ENCODE assay signal across 8 cellular contexts in genomic region chr9:136847065-136847826, GRCh38. TPM values are rescaled to one million over a fixed set of nuclear protein-coding genes. Genes with fewer than 3 reads are reported as not detected.
DNase-seq lines count a peak whose midpoint lies in the region; ATAC-seq lines count a peak whose summit lies in the region.

No MANE protein-coding gene starts in this region.

- 20 to 21% methylated on average over 36 to 40 of the region's 78 CpGs for WGBS in mesodermal cell (ENCODE audit: insufficient coverage in 2 of 2), 2 experiments
- WGBS in aorta, 2 donors = 4 to 10% methylated on average over 46 to 78 of the region's 78 CpGs

- H3K9me3 ChIP-seq in SJCRH30 (replicated peaks) (no peaks in the 10 kb centered on the region), mesodermal cell (ENCODE audit: control insufficient read depth, low read length) (peaks cover 6% of the 10 kb centered on the region), aorta (ENCODE audit: control insufficient read depth, low read length) (no peaks in the 10 kb centered on the region)

- peak; percentile 78 for DNase-seq in Right ventricle myocardium inferior (ENCODE audit: missing footprints)
- DNase-seq in cardiac septum (ENCODE audit: low spot score) = no peak
- no peak for DNase-seq in SJCRH30
- DNase-seq in ecto neural progenitor cell (ENCODE audit: low spot score) = peak; percentile 87
- DNase-seq in aorta = peak in 1 of 2 donors; percentile 80
- no peak for DNase-seq in cerebellum (ENCODE audit: low spot score)

- H3K27ac ChIP-seq in SJCRH30 (no peak overlapping the region), mesodermal cell (ENCODE audit: low read depth, low read length, severe bottlenecking) (peak overlapping the region; percentile 86), aorta (ENCODE audit: low read depth in 1 of 2, low read length in 2 of 2) (no peak overlapping the region)

- intact Hi-C loops in Right ventricle myocardium inferior (cut with DNase I) = loop anchor here (5.0 kb wide), 1 partner anchor 55 kb away; no protein-coding TSS in a partner anchor
- intact Hi-C loops in cardiac septum (cut with DNase I) = loop anchor here (2.0 to 5.0 kb wide), 2 partner anchors 40 to 55 kb away; partner anchors contain the start of genes TMEM141 and TRAF2
- intact Hi-C loops in aorta (cut with DNase I) = loop anchor here in 1 of 2 donors (5.0 to 10.0 kb wide), 2 partner anchors 40 to 148 kb away; partner anchors contain the start of genes CLIC3, PAXX and TRAF2

- H3K4me3 ChIP-seq in SJCRH30 (peak overlapping the region; percentile 69), mesodermal cell (ENCODE audit: extremely low read depth, insufficient read depth, low read length, poor library complexity, severe bottlenecking) (peak overlapping the region; percentile 81), aorta (ENCODE audit: low read length in 2 of 2) (peak overlapping the region; percentile 52 to 80)

- H3K36me3 ChIP-seq in SJCRH30 (no peaks in the 10 kb centered on the region), mesodermal cell (ENCODE audit: control insufficient read depth, insufficient read depth, low read length) (peaks cover 27% of the 10 kb centered on the region), aorta (ENCODE audit: control insufficient read depth in 1 of 2, insufficient read depth in 2 of 2, low read length in 1 of 2) (no peaks in the 10 kb centered on the region)

- H3K4me1 ChIP-seq in SJCRH30 = peaks cover 6% of the 10 kb centered on the region
- H3K4me1 ChIP-seq in mesodermal cell (ENCODE audit: control insufficient read depth, insufficient read depth, low read length, poor library complexity, severe bottlenecking) = peaks cover 14% of the 10 kb centered on the region
- H3K4me1 ChIP-seq in aorta (ENCODE audit: control insufficient read depth in 1 of 2, insufficient read depth in 2 of 2, low read length in 2 of 2) = no peaks in the 10 kb centered on the region

- ATAC-seq in Right ventricle myocardium inferior (peak; percentile 31), aorta (ENCODE audit: low FRiP score) (peak; percentile 3), HG02642 (IDR thresholded peaks at IDR 0.05; ENCODE audit: poor library complexity, unreplicated experiment) (no peak)

- no peaks in the 10 kb centered on the region for H3K27me3 ChIP-seq in SJCRH30
- no peaks in the 10 kb centered on the region for H3K27me3 ChIP-seq in aorta (ENCODE audit: control insufficient read depth in 1 of 2, insufficient read depth in 2 of 2, low read length in 1 of 2)

RNA-seq across cellular contexts. Expression of gene PHPT1, which starts 2.0 kb away (rescaled TPM):
- 358 TPM for total RNA-seq in Right ventricle myocardium inferior
- 296 TPM for total RNA-seq in cardiac septum
- total RNA-seq in SJCRH30 (2014; rRNA removed; shearing (Covaris generic)) = 79.9 and 109 TPM in 2 replicates
- 189 TPM for polyA plus RNA-seq in mesodermal cell (2013, experiment 1 of 2)
- polyA plus RNA-seq in mesodermal cell (2013, experiment 2 of 2) = 175 TPM
- 10 to 100 TPM; 65.6 to 84.1 TPM for total RNA-seq in aorta
- 100 to 1,000 TPM; 129 to 165 TPM for polyA plus RNA-seq in aorta
- 42.1 TPM for total RNA-seq in cerebellum

RNA-seq across cellular contexts. Expression of gene MAMDC4, which starts 4.9 kb away (rescaled TPM):
- total RNA-seq in Right ventricle myocardium inferior = 12.8 TPM
- 11.0 TPM for total RNA-seq in cardiac septum
- total RNA-seq in SJCRH30 (2014; rRNA removed; shearing (Covaris generic)) = 1.9 and 4.4 TPM in 2 replicates
- 10.9 TPM for polyA plus RNA-seq in mesodermal cell (2013, experiment 1 of 2)
- 9.7 TPM for polyA plus RNA-seq in mesodermal cell (2013, experiment 2 of 2)
- total RNA-seq in aorta = 1 to 10 TPM; 2.4 to 5.0 TPM
- 10 to 100 TPM in 1 of 2 donors, 1 to 10 TPM in 1; 2.6 to 19.0 TPM for polyA plus RNA-seq in aorta
- total RNA-seq in cerebellum = 6.0 TPM

RNA-seq across cellular contexts. Expression of gene AJM1, which starts 5.0 kb away (rescaled TPM):
- total RNA-seq in Right ventricle myocardium inferior (8.6 TPM), cardiac septum (8.6 TPM), aorta (1 to 10 TPM; 6.1 to 6.2 TPM), cerebellum (1.8 TPM)
- 0.35 and 0.77 TPM in 2 replicates for total RNA-seq in SJCRH30 (2014; rRNA removed; shearing (Covaris generic))
- 4.0 TPM for polyA plus RNA-seq in mesodermal cell (2013, experiment 1 of 2)
- polyA plus RNA-seq in mesodermal cell (2013, experiment 2 of 2) = 3.3 TPM
- 10 to 100 TPM in 1 of 2 donors, under 1 TPM in 1; 0.63 to 26.9 TPM for polyA plus RNA-seq in aorta

RNA-seq across cellular contexts. Expression of gene EDF1, which starts 18.9 kb away (rescaled TPM):
- total RNA-seq in Right ventricle myocardium inferior (358 TPM), cardiac septum (293 TPM), aorta (100 to 1,000 TPM; 193 to 223 TPM), cerebellum (83.1 TPM)
- 410 and 447 TPM in 2 replicates for total RNA-seq in SJCRH30 (2014; rRNA removed; shearing (Covaris generic))
- polyA plus RNA-seq in mesodermal cell (2013, experiment 1 of 2) = 264 TPM
- 220 TPM for polyA plus RNA-seq in mesodermal cell (2013, experiment 2 of 2)
- polyA plus RNA-seq in aorta = 100 to 1,000 TPM; 421 to 505 TPM

RNA-seq across cellular contexts. Expression of gene TRAF2, which starts 39.1 kb away (rescaled TPM):
- 12.6 TPM for total RNA-seq in Right ventricle myocardium inferior
- 10.2 TPM for total RNA-seq in cardiac septum
- total RNA-seq in SJCRH30 (2014; rRNA removed; shearing (Covaris generic)) = 19.5 and 23.6 TPM in 2 replicates
- 22.6 TPM for polyA plus RNA-seq in mesodermal cell (2013, experiment 1 of 2)
- 19.3 TPM for polyA plus RNA-seq in mesodermal cell (2013, experiment 2 of 2)
- 10 to 100 TPM in 1 of 2 donors, 1 to 10 TPM in 1; 9.1 to 22.1 TPM for total RNA-seq in aorta
- 10 to 100 TPM in 1 of 2 donors, 1 to 10 TPM in 1; 4.8 to 14.0 TPM for polyA plus RNA-seq in aorta
- total RNA-seq in cerebellum = 13.2 TPM

Comparison
In these comparisons a context has a peak if more than half of its experiments do, and no peak if none do; other contexts are left out.
1. DNase-seq: peak in Right ventricle myocardium inferior (single experiment) and ecto neural progenitor cell (single experiment); none in cardiac septum (single experiment), SJCRH30 (0 of 2) and cerebellum (single experiment).
2. Peak in every context shown above with its lines, with median percentiles within 50 percentile points of each other: H3K4me3 ChIP-seq.